In the genomic region with DNA sequence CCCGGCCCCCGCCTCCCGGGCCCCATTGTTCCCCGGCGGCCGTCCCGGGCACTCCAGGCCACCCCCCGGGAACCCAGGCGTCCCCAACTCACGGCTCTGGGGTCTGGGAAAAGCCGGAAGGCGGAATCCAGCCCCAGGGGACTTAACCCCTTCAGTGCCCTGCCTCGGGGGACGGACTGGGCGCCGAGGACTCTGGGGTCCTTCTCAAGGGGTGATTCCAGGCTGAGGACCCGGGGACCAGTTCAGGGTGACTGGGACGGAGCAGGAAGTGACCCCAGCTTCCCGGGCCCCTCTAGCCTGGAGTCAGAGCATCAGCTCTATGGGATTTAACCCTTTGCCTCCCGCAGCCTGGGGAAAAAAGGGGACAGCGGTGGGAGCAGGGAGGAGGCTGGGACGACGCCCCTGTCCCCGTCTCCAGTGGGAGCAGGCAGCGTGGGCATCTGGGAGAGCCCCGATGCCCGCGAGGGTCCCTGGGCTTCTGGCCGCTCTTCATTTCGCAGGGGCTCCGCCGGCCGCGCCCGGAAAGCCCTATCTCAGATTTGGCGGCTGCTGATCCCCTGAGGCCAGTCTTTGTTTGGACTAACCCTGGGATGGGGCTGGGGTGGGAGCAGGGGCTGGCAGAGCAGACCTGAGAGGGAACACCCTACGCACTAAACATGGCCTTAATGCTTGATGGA, we compare ENCODE assay signal across 8 cellular contexts. TPM values are rescaled to one million over a fixed set of nuclear protein-coding genes. Genes with fewer than 3 reads are reported as not detected.
DNase-seq lines count a peak whose midpoint lies in the region; ATAC-seq, FAIRE-seq and TF ChIP-seq lines count a peak whose summit lies in the region.

A gene (minus strand): TSS at position 270 of the 677 bp plus-strand sequence. CDS start 2,723 bp downstream, outside the sequence.

- no peaks in the 10 kb centered on the region for H3K9me2 ChIP-seq in PC-9 (ENCODE audit: insufficient read depth)

- CTCF ChIA-PET in PC-9 (lab: Charles Lee) = interaction anchor here (1.6 kb wide), 1 partner anchor 18 kb away, joined by 8 read pairs; no protein-coding TSS in a partner anchor
- CTCF ChIA-PET in GM12878 (lab: Yijun Ruan, JAX) = no interaction called here

- no peak for FAIRE-seq in GM12878 (lab: Jason Lieb, UNC)

- H3K4me1 Mint-ChIP-seq in CD14-positive monocyte = peaks cover 28% of the 10 kb centered on the region

- peaks cover 14 to 26% of the 10 kb centered on the region in 2 donors for H3K36me3 Mint-ChIP-seq in CD14-positive monocyte

- no peak for TF ChIP-seq EP300 in GM12878 (IDR thresholded peaks at IDR 0.05; ENCODE audit: borderline replicate concordance in 1 of 2, control insufficient read depth in 1 of 2, low read depth in 2 of 2, low read length in 2 of 2)

- TF ChIP-seq POLR2A in GM12878 (IDR thresholded peaks at IDR 0.05; ENCODE audit: low read depth, low read length) = no peak

- 4% methylated on average over 29 of the region's 37 CpGs for WGBS in GM12878 (ENCODE audit: insufficient coverage, insufficient replicate concordance, low lambda C conversion rate, missing lambda C conversion rate)

- no peaks in the 10 kb centered on the region; the same call in 1 of the 2 replicates for H4K20me1 ChIP-seq in PC-9 (ENCODE audit: insufficient read depth)
- no peaks in the 10 kb centered on the region for H4K20me1 ChIP-seq in GM12878 (ENCODE audit: control insufficient read depth, insufficient read depth)

- H3K4me2 ChIP-seq in PC-9 (peak within 1 kb of the TSS; percentile 96), GM12878 (ENCODE audit: control insufficient read depth, insufficient read depth) (peak within 1 kb of the TSS; percentile 59)

- H3K4me3 ChIP-seq in HFF-Myc (replicated peaks; ENCODE audit: low read depth, low read length) (peak within 1 kb of the TSS; percentile 86), PC-9 (peak within 1 kb of the TSS; percentile 97), GM12878 (peak within 1 kb of the TSS; percentile 63)

- DNase-seq in CD14-positive monocyte (ENCODE audit: low spot score) (peak; percentile 64), HFF-Myc (ENCODE audit: extremely low read depth, low read depth) (no peak), PC-9 (peak; percentile 49 to 75), GM12878 (ENCODE audit: low read depth, low spot score) (no peak), hippocampal formation (lab: John Stamatoyannopoulos, UW) (peak; percentile 70 to 74), posterior vena cava (ENCODE audit: low spot score) (peak; percentile 89)

- no peaks in the 10 kb centered on the region for H3K27me3 ChIP-seq in PC-9 (ENCODE audit: insufficient read depth, low read depth)
- peaks cover 0 to 3% of the 10 kb centered on the region in 2 experiments; a peak in 2 of 4 replicates for H3K27me3 ChIP-seq in GM12878 (replicated peaks in 1 of 2; ENCODE audit: control insufficient read depth in 2 of 2, insufficient read depth in 2 of 2, low read length in 1 of 2)

- POLR2A ChIA-PET in PC-9 (lab: Charles Lee; ENCODE audit: unreplicated experiment) = interaction anchor here (0.6 to 1.0 kb wide), 5 partner anchors 19 to 88 kb away, joined by 3 to 21 read pairs (median 9); a partner anchor contains a TSS
- POLR2A ChIA-PET in GM12878 (lab: Charles Lee) = no interaction called here

- H3K79me2 ChIP-seq in PC-9 (ENCODE audit: low read depth) (peaks cover 16% of the 10 kb centered on the region), GM12878 (ENCODE audit: control insufficient read depth, insufficient read depth, low read length) (no peaks in the 10 kb centered on the region)

- H3K27ac Mint-ChIP-seq in CD14-positive monocyte = peak within 1 kb of the TSS in 4 of 7 donors; percentile 2 to 77 (median 32)

- H3K4me3 Mint-ChIP-seq in CD14-positive monocyte = peak within 1 kb of the TSS; percentile 91 to 92

- TF ChIP-seq RAD21 in GM12878 (IDR thresholded peaks at IDR 0.05; ENCODE audit: insufficient read depth, low read depth, low read length) = no peak

- H3K9me3 ChIP-seq in PC-9 (ENCODE audit: insufficient read depth, low read depth) = no peaks in the 10 kb centered on the region
- H3K9me3 ChIP-seq in GM12878 (replicated peaks; ENCODE audit: control insufficient read depth, insufficient read depth, low read length) = no peaks in the 10 kb centered on the region

- peak within 1 kb of the TSS; percentile 59; the same call in 1 of the 2 replicates for H3K9ac ChIP-seq in GM12878 (ENCODE audit: control insufficient read depth, insufficient read depth, low read length)

- intact Hi-C loops in CD14-positive monocyte (cut with micrococcal nuclease) = loop anchor here in 1 of 2 donors (2.0 kb wide), 1 partner anchor 20 kb away; no protein-coding TSS in a partner anchor
- intact Hi-C loops in PC-9 (cut with micrococcal nuclease; ENCODE audit: unreplicated experiment) = loop anchor here (1.0 kb wide), 2 partner anchors 18 to 88 kb away; no protein-coding TSS in a partner anchor
- intact Hi-C loops in GM12878 (cut with micrococcal nuclease; ENCODE audit: unreplicated experiment) = no loop called here
- intact Hi-C loops in posterior vena cava (cut with DNase I) = no loop called here

- H3K27ac ChIP-seq in PC-9 (no peak within 1 kb of the TSS), GM12878 (ENCODE audit: control insufficient read depth, insufficient read depth) (no peak within 1 kb of the TSS)

- H3K36me3 ChIP-seq in PC-9 (ENCODE audit: low read depth) (no peaks in the 10 kb centered on the region), GM12878 (ENCODE audit: control insufficient read depth in 2 of 2, insufficient read depth in 2 of 2, low read length in 1 of 2) (no peaks in the 10 kb centered on the region)

- peak; percentile 28; the same call in 2 of the 3 replicates for ATAC-seq in GM12878
- ATAC-seq in GM18502 (IDR thresholded peaks at IDR 0.05; ENCODE audit: poor library complexity, unreplicated experiment) = no peak
- ATAC-seq in GM19452 (IDR thresholded peaks at IDR 0.05; ENCODE audit: unreplicated experiment) = no peak

- BruUV-seq in PC-9 (replicated peaks; lab: Mats Ljungman, UMichigan) = TSS peak; percentile 89
- no TSS peak for BruUV-seq in GM12878 (replicated peaks; lab: Mats Ljungman, UMichigan)

- peaks cover 0 to 8% (median 4%) of the 10 kb centered on the region in 3 donors for H3K27me3 Mint-ChIP-seq in CD14-positive monocyte (ENCODE audit: low read depth in 3 of 3)

- RAD21 ChIA-PET in GM12878 (lab: Charles Lee; ENCODE audit: unreplicated experiment) = no interaction called here

- peaks cover under 1% of the 10 kb centered on the region; the same call in 1 of the 2 replicates for H3F3A ChIP-seq in PC-9 (ENCODE audit: insufficient read depth, low read depth)

- peaks cover 14% of the 10 kb centered on the region for H3K4me1 ChIP-seq in PC-9 (replicated peaks; ENCODE audit: insufficient read depth)
- H3K4me1 ChIP-seq in GM12878 (ENCODE audit: control insufficient read depth, insufficient read depth, low read length) = no peaks in the 10 kb centered on the region

- SMC1A ChIA-PET in GM12878 (lab: Charles Lee; ENCODE audit: uncharacterized antibody, unreplicated experiment) = interaction anchor here (0.6 kb wide), 1 partner anchor 114 kb away, joined by 3 read pairs; no protein-coding TSS in a partner anchor

- H2AFZ ChIP-seq in PC-9 (peak within 1 kb of the TSS; percentile 98), GM12878 (ENCODE audit: control insufficient read depth, low read depth, low read length) (peak within 1 kb of the TSS; percentile 49)

- TF ChIP-seq CTCF in CD14-positive monocyte (IDR thresholded peaks at IDR 0.05) (no peak), HFF-Myc (IDR thresholded peaks at IDR 0.05; ENCODE audit: low read depth, low read length, missing control alignments) (no peak), PC-9 (conservative IDR thresholded peaks at IDR 0.05) (no peak), GM12878 (IDR thresholded peaks at IDR 0.05 in 2 of 3, conservative IDR thresholded peaks at IDR 0.05 in 1 of 3; ENCODE audit: control insufficient read depth in 2 of 3, extremely low read depth in 1 of 3, insufficient read depth in 1 of 3, low read depth in 3 of 3, low read length in 3 of 3) (no peak)

- in situ Hi-C loops in GM12878 (cut with MboI) = no loop called here

- H3K9me3 Mint-ChIP-seq in CD14-positive monocyte = peaks cover 0 to 2% (median 0%) of the 10 kb centered on the region in 7 donors

TF ChIP-seq in GM12878, 131 proteins besides CTCF, POLR2A, EP300 and RAD21 (continues in another document):
- 0 out of 2 replicates have a peak, but pooled peaks have one; percentile 15 for TF ChIP-seq YY1 (IDR thresholded peaks at IDR 0.05; ENCODE audit: low read depth, low read length)
- peak; percentile 79 for TF ChIP-seq GABPA (IDR thresholded peaks at IDR 0.05; ENCODE audit: low read depth)
- TF ChIP-seq TAF1 (IDR thresholded peaks at IDR 0.05; ENCODE audit: borderline replicate concordance, low read depth, low read length) = peak; percentile 82
- TF ChIP-seq DPF2 (IDR thresholded peaks at IDR 0.05) = 0 out of 2 replicates have a peak, but pooled peaks have one; percentile 31
- TF ChIP-seq GATAD2B (conservative IDR thresholded peaks at IDR 0.05; ENCODE audit: low read depth) = peak; percentile 35; the same call in 1 of the 2 replicates
- peak; percentile 63 for TF ChIP-seq IKZF1 (conservative IDR thresholded peaks at IDR 0.05)
- peak; percentile 33; the same call in 1 of the 2 replicates for TF ChIP-seq NR2F1 (conservative IDR thresholded peaks at IDR 0.05)

RNA-seq across cellular contexts. Expression of the gene that starts here (rescaled TPM):
- polyA plus RNA-seq in CD14-positive monocyte = under 1 TPM; 0.27 to 0.73 TPM
- 21.7 and 25.6 TPM in 2 replicates for total RNA-seq in PC-9 (2021)
- 3.1 and 3.5 TPM in 2 replicates for total RNA-seq in GM12878 (2013; cell fraction: nucleolus; rRNA removed)
- total RNA-seq in GM12878 (2014; rRNA removed) = 0.51 and 0.54 TPM in 2 replicates
- total RNA-seq in GM12878 (2014; rRNA removed; fragmentation: Illumina TruSeq; extraction: Trizol) = 0.28 and 0.45 TPM in 2 replicates
- total RNA-seq in GM12878 (2021) = 0.69 and 0.77 TPM in 2 replicates
- 1.2 TPM for polyA plus RNA-seq in GM12878 (2011; ENCODE audit: low read depth)
- polyA plus RNA-seq in GM12878 (2011; rRNA removed) = 0.06 and 0.12 TPM in 2 replicates
- polyA plus RNA-seq in GM12878 (2011; cell fraction: cytosol; rRNA removed) = 0.12 and 0.13 TPM in 2 replicates
- polyA plus RNA-seq in GM12878 (2011; cell fraction: nucleus; rRNA removed) = 0.43 and 0.50 TPM in 2 replicates
- polyA plus RNA-seq in GM12878 (2012) = 2.2 and 2.5 TPM in 2 replicates
- 0.48 and 0.59 TPM in 2 replicates for polyA plus RNA-seq in GM12878 (2014; fragmentation: Illumina TruSeq; extraction: Trizol)
- polyA plus RNA-seq in GM12878 (2014; fragmentation: Nextera tagmentation; extraction: Ambion mirVana) = under 1 TPM; 0.02 to 0.07 TPM
- polyA plus RNA-seq in GM12878 (2014; rRNA removed) = 0.35 and 0.38 TPM in 2 replicates
- polyA plus RNA-seq in GM12878 (2016; fragmentation: Nextera tagmentation; extraction: Ambion mirVana) = under 1 TPM; 0.32 to 0.62 TPM
- 0.15 TPM in 2 replicates for polyA minus RNA-seq in GM12878 (2011; rRNA and poly(A)+ RNA removed)
- polyA minus RNA-seq in GM12878 (2011; cell fraction: cytosol; rRNA and poly(A)+ RNA removed) = 0.21 TPM in 1 of 2 replicates, not detected in the other
- polyA minus RNA-seq in GM12878 (2011; cell fraction: nucleus; rRNA and poly(A)+ RNA removed) = 0.29 and 0.36 TPM in 2 replicates
- total RNA-seq in posterior vena cava = 10 to 100 TPM; 10.1 to 11.2 TPM

Comparison
In these comparisons a context has a peak if more than half of its experiments do, and no peak if none do; other contexts are left out.
1. Peak in DNase-seq in CD14-positive monocyte; RNA of the gene not detected or under 1 TPM.
2. DNase-seq: peak in PC-9 (2 of 2), hippocampal formation (2 of 2) and posterior vena cava (single experiment); none in HFF-Myc (single experiment) and GM12878 (single experiment).
3. Peak in every context shown above with its lines, with median percentiles within 50 percentile points of each other: H3K4me3 ChIP-seq.